Comparison of ENCODE assay signal across 18 cellular contexts in the genomic region with DNA sequence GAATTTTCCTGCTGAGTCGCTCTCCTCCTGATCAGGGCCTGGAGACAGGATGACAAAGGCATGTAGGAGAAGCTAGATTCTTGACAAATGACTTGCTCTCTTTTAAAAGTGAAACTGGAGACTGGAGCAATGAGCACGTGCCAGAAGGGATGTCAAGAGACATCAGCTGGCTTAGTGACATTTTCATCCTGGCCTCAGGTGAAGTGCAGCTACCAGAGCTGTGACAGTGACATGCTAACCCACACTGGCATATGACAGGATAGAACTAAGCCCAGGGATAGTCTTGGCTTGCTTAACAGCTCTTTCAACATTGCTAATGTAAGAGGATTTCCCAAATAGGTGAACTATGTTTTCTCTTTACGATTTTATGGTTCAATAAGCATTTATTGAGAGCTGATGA.
"Had no signal": no experiment of that assay in that cellular context is flagged by ENCODE, and none has a peak within 500 bp of the region (broad histone marks: within the 10 kb centered on the region; RNA-seq: fewer than 3 reads in every experiment).

No MANE protein-coding gene starts in this region.

- DNase-seq: activated B cell treated with CpG ODN at 0.5 μM for 24 hours; activated CD4-positive, alpha-beta T cell treated with anti-CD3 and anti-CD28 coated beads, Interleukin-2, amount 50 U/mL, for 1 hour; activated effector memory CD4-positive, alpha-beta T cell treated with Interleukin-2 at 50 U/mL for 16 hours; activated T-cell treated with anti-CD3 and anti-CD28 coated beads, Interleukin-2, amount 50 U/mL, for 24 hours; amniotic stem cell; brain microvascular endothelial cell; endodermal cell; erythroblast; hippocampal formation; kidney glomerular epithelial cell; lower lobe of right lung; naive thymus-derived CD8-positive, alpha-beta T cell; posterior cingulate gyrus; stimulated activated CD4-positive, alpha-beta T cell treated with anti-CD3 and anti-CD28 coated beads, Interleukin-12 subunit alpha, Interleukin-12 subunit beta, amount 100 ng/mL, for 4 hours; stimulated activated naive CD4-positive, alpha-beta T cell treated with Interleukin-2 at 50 U/mL for 16 hours; T-helper 17 cell; trophoblast cell had no signal

- H3K36me3 Mint-ChIP-seq: naive thymus-derived CD8-positive, alpha-beta T cell had no signal

- H3K4me3 Mint-ChIP-seq: activated B cell treated with CpG ODN at 0.5 μM for 24 hours; activated T-cell treated with anti-CD3 and anti-CD28 coated beads, Interleukin-2, amount 50 U/mL, for 24 hours; endodermal cell; naive thymus-derived CD8-positive, alpha-beta T cell; T-helper 17 cell had no signal

- H3K27me3 Mint-ChIP-seq: activated B cell treated with CpG ODN at 0.5 μM for 24 hours; activated T-cell treated with anti-CD3 and anti-CD28 coated beads, Interleukin-2, amount 50 U/mL, for 24 hours; naive thymus-derived CD8-positive, alpha-beta T cell; T-helper 17 cell had no signal

- H3K4me1 Mint-ChIP-seq: activated B cell treated with CpG ODN at 0.5 μM for 24 hours; endodermal cell; naive thymus-derived CD8-positive, alpha-beta T cell; T-helper 17 cell had no signal

- H3K9me3 Mint-ChIP-seq: endodermal cell had no signal

- H3K27ac Mint-ChIP-seq: activated B cell treated with CpG ODN at 0.5 μM for 24 hours; activated naive CD4-positive, alpha-beta T cell treated with anti-CD3 and anti-CD28 coated beads, Interleukin-2, amount 50 U/mL, for 72 hours; activated T-cell treated with anti-CD3 and anti-CD28 coated beads, Interleukin-2, amount 50 U/mL, for 24 hours; endodermal cell; naive thymus-derived CD8-positive, alpha-beta T cell; T-helper 17 cell had no signal
